In genomic region chr2:78817430-78817829, GRCh38 we compare ENCODE assay signal across 25 cellular contexts.
"Had no signal": no experiment of that assay in that cellular context is flagged by ENCODE, and none has a peak within 500 bp of the region (broad histone marks: within the 10 kb centered on the region; RNA-seq: fewer than 3 reads in every experiment).

No MANE protein-coding gene starts in this region.

- H3K36me3 ChIP-seq: adrenal gland, breast epithelium, colonic mucosa, SJSA1 had no signal

- H3K4me3 Mint-ChIP-seq: activated CD8-positive, alpha-beta T cell treated with anti-CD3 and anti-CD28 coated beads for 36 hours; activated naive CD8-positive, alpha-beta T cell treated with anti-CD3 and anti-CD28 coated beads, Interleukin-2, amount 10 ng/mL, durations not matched to agents 7 days and 5 days; T-helper 1 cell treated with Interleukin-12 subunit alpha and Interleukin-12 subunit beta and Interleukin-4 antibody, amounts not matched to agents 30 μg/mL and 1 μg/mL, for 36 hours had no signal

- H3K27ac Mint-ChIP-seq: activated CD8-positive, alpha-beta T cell treated with anti-CD3 and anti-CD28 coated beads for 36 hours; activated naive CD8-positive, alpha-beta T cell treated with anti-CD3 and anti-CD28 coated beads, Interleukin-2, amount 10 ng/mL, durations not matched to agents 7 days and 5 days; T-helper 1 cell treated with Interleukin-12 subunit alpha and Interleukin-12 subunit beta and Interleukin-4 antibody, amounts not matched to agents 30 μg/mL and 1 μg/mL, for 36 hours had no signal

- H3K27ac ChIP-seq: adrenal gland, breast epithelium, colonic mucosa, SJSA1 had no signal

- H3K9me3 ChIP-seq: adrenal gland, breast epithelium, colonic mucosa had no signal

- H3K4me1 Mint-ChIP-seq: activated naive CD8-positive, alpha-beta T cell treated with anti-CD3 and anti-CD28 coated beads, Interleukin-2, amount 10 ng/mL, durations not matched to agents 7 days and 5 days had no signal

- ATAC-seq: activated CD4-positive, CD25-positive, alpha-beta regulatory T cell treated with anti-CD3 and anti-CD28 coated beads, Interleukin-2, amount 50 U/mL, for 24 hours; activated CD8-positive, alpha-beta T cell treated with anti-CD3 and anti-CD28 coated beads for 36 hours; PC-3 had no signal

- H3K27me3 ChIP-seq: adrenal gland, breast epithelium, colonic mucosa, SJSA1 had no signal

- H3K36me3 Mint-ChIP-seq: activated naive CD8-positive, alpha-beta T cell treated with anti-CD3 and anti-CD28 coated beads, Interleukin-2, amount 10 ng/mL, durations not matched to agents 7 days and 5 days had no signal

- H3K4me3 ChIP-seq: adrenal gland, breast epithelium, colonic mucosa, SJSA1 had no signal

- H3K4me1 ChIP-seq: adrenal gland, breast epithelium, colonic mucosa, SJSA1 had no signal

- H3K27me3 Mint-ChIP-seq: activated CD8-positive, alpha-beta T cell treated with anti-CD3 and anti-CD28 coated beads for 36 hours; activated naive CD8-positive, alpha-beta T cell treated with anti-CD3 and anti-CD28 coated beads, Interleukin-2, amount 10 ng/mL, durations not matched to agents 7 days and 5 days had no signal

- DNase-seq: activated CD4-positive, alpha-beta T cell treated with anti-CD3 and anti-CD28 coated beads for 4 hours; activated CD8-positive, alpha-beta memory T cell treated with anti-CD3 and anti-CD28 coated beads, Interleukin-2, amount 50 U/mL, for 48 hours; activated CD8-positive, alpha-beta T cell treated with anti-CD3 and anti-CD28 coated beads for 36 hours; activated naive CD4-positive, alpha-beta T cell treated with anti-CD3 and anti-CD28 coated beads, Interleukin-2, amount 50 U/mL, for 16 hours; activated naive CD8-positive, alpha-beta T cell treated with anti-CD3 and anti-CD28 coated beads, Interleukin-2, amount 10 ng/mL, durations not matched to agents 7 days and 5 days; activated T-cell treated with anti-CD3 and anti-CD28 coated beads, Interleukin-2, amount 50 U/mL, for 1 hour; adrenal gland; anterior cingulate cortex; caudate nucleus; colonic mucosa; Kasumi-1; KBM-7; NCI-H187; NCI-H2081; NCI-H2171 treated with DMSO at 0.1 percent for 48 hours; NCI-H226; NCI-H510A treated with DMSO at 0.1 percent for 48 hours; NCI-H69; NK-92 treated with Interleukin-12 subunit alpha and Interleukin-12 subunit beta, amount 100 ng/mL, for 24 hours; PC-3 had no signal

- FAIRE-seq: RCC 7860 had no signal
